In genomic region chr11:130181295-130182272, GRCh38 we compare ENCODE assay signal across 1 cellular context.
TF ChIP-seq lines count a peak whose summit lies in the region.

No MANE protein-coding gene starts in this region.

TF ChIP-seq in HepG2, 621 proteins besides CTCF, POLR2A, EP300 and RAD21 (continued from another document and continues in another):
- peak; percentile 82; the same call in 1 of the 2 replicates for TF ChIP-seq TEF (CRISPR knock-in tag; IDR thresholded peaks at IDR 0.05)
- peak; percentile 33; the same call in 1 of the 2 replicates for TF ChIP-seq ZFP37 (CRISPR knock-in tag; IDR thresholded peaks at IDR 0.05; ENCODE audit: borderline replicate concordance)
- no peak for TF ChIP-seq ZNF333 (CRISPR knock-in tag; IDR thresholded peaks at IDR 0.05; ENCODE audit: borderline replicate concordance)
- TF ChIP-seq ZSCAN31 (CRISPR knock-in tag; IDR thresholded peaks at IDR 0.05; ENCODE audit: low read depth): no peak
- peak; percentile 90 for TF ChIP-seq SALL1 (CRISPR knock-in tag; IDR thresholded peaks at IDR 0.05)
- TF ChIP-seq ZNF234 (CRISPR knock-in tag; conservative IDR thresholded peaks at IDR 0.05): no peak
- no peak for TF ChIP-seq BHLHE40 (IDR thresholded peaks at IDR 0.05; ENCODE audit: low read length)
- peak; percentile 37; the same call in 1 of the 2 replicates for TF ChIP-seq TFAP4 (IDR thresholded peaks at IDR 0.05; ENCODE audit: borderline replicate concordance, low read depth)
- no peak for TF ChIP-seq ZNF800 (CRISPR knock-in tag; IDR thresholded peaks at IDR 0.05)
- TF ChIP-seq ZBTB10 (CRISPR knock-in tag; IDR thresholded peaks at IDR 0.05; ENCODE audit: borderline replicate concordance): peak; percentile 63; the same call in 1 of the 2 replicates
- TF ChIP-seq PREB (CRISPR knock-in tag; IDR thresholded peaks at IDR 0.05): no peak
- no peak for TF ChIP-seq ZNF512 (CRISPR knock-in tag; IDR thresholded peaks at IDR 0.05)
- peak; percentile 56; the same call in 1 of the 2 replicates for TF ChIP-seq ZNF256 (CRISPR knock-in tag; conservative IDR thresholded peaks at IDR 0.05)
- no peak; the same call in 1 of the 2 replicates for TF ChIP-seq MAF1 (CRISPR knock-in tag; IDR thresholded peaks at IDR 0.05; ENCODE audit: borderline replicate concordance)
- TF ChIP-seq ZNF496 (CRISPR knock-in tag; IDR thresholded peaks at IDR 0.05; ENCODE audit: insufficient replicate concordance): no peak
- no peak; the same call in none of the 2 replicates for TF ChIP-seq MTA1 (CRISPR knock-in tag; IDR thresholded peaks at IDR 0.05; ENCODE audit: borderline replicate concordance)
- TF ChIP-seq HNF1B (CRISPR knock-in tag; IDR thresholded peaks at IDR 0.05): peak; percentile 92
- TF ChIP-seq CHCHD3 (CRISPR knock-in tag; IDR thresholded peaks at IDR 0.05): no peak
- TF ChIP-seq ZNF280D (CRISPR knock-in tag; IDR thresholded peaks at IDR 0.05): 0 out of 2 replicates have a peak, but pooled peaks have one; percentile 59
- 0 out of 2 replicates have a peak, but pooled peaks have one; percentile 54 for TF ChIP-seq ZNF549 (CRISPR knock-in tag; IDR thresholded peaks at IDR 0.05)
- no peak for TF ChIP-seq TERF1 (CRISPR knock-in tag; IDR thresholded peaks at IDR 0.05)
- TF ChIP-seq AHDC1 (CRISPR knock-in tag; IDR thresholded peaks at IDR 0.05; ENCODE audit: borderline replicate concordance): peak; percentile 46; the same call in 1 of the 2 replicates
